ENCODE assay signal across 8 cellular contexts in the genomic region with DNA sequence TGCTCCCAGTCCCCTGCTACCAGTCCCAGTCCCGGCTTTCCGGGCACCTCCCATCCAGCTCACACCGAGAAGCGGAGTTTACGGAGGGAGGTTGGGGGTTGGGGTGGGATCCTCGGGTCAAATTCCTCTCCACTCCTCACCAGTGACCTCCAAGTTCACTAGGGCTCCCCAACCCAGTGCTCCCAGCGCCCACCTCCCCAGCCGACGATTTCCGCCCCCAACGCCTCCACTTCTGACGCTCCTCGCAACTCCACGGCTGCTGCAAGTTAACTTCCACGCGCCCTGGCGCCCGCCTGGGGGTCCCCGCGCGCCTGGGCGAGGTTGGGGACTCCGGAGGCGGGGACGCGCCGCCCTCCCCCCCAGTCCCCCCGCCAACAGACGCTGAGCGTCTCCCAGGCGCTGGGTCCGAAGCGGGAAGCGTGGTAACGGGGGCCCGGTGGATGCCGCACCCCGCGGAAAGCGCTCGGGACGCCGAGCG. TPM values are rescaled to one million over a fixed set of nuclear protein-coding genes. Genes with fewer than 3 reads are reported as not detected.
DNase-seq lines count a peak whose midpoint lies in the region; ATAC-seq and TF ChIP-seq lines count a peak whose summit lies in the region.

No MANE protein-coding gene starts in this region.

- DNase-seq in GM12864 (ENCODE audit: low read depth) (no peak), left lung (peak in 1 of 2 donors; percentile 60), NCI-H2196 (lab: John Stamatoyannopoulos, UW; ENCODE audit: unreplicated experiment) (no peak), putamen (ENCODE audit: low spot score) (no peak)
- peak; percentile 23 for DNase-seq in central memory CD4-positive, alpha-beta T cell
- peak; percentile 58 for DNase-seq in stimulated activated CD8-positive, alpha-beta memory T cell treated with anti-CD3 and anti-CD28 coated beads, Interleukin-4, amount 100 ng/mL, for 48 hours

- peak overlapping the region; percentile 84 to 89 for H3K27ac ChIP-seq in left lung

- no peaks in the 10 kb centered on the region for H3K9me3 Mint-ChIP-seq in T-helper 1 cell treated with Interleukin-12 subunit alpha and Interleukin-12 subunit beta and Interleukin-4 antibody, amounts not matched to agents 30 μg/mL and 1 μg/mL, for 36 hours

- peak overlapping the region; percentile 72 for H3K27ac Mint-ChIP-seq in T-helper 1 cell treated with Interleukin-12 subunit alpha and Interleukin-12 subunit beta and Interleukin-4 antibody, amounts not matched to agents 30 μg/mL and 1 μg/mL, for 36 hours

- peak overlapping the region; percentile 94 for H3K4me3 Mint-ChIP-seq in T-helper 1 cell treated with Interleukin-12 subunit alpha and Interleukin-12 subunit beta and Interleukin-4 antibody, amounts not matched to agents 30 μg/mL and 1 μg/mL, for 36 hours

- peak; percentile 12 for ATAC-seq in HG02981 (IDR thresholded peaks at IDR 0.05; ENCODE audit: unreplicated experiment)
- peak; percentile 33 for ATAC-seq in left lung

- H3K27me3 ChIP-seq in left lung, result no peaks in the 10 kb centered on the region

- H3K4me3 ChIP-seq in GM12864 (ENCODE audit: low read depth, low read length) (peak overlapping the region; percentile 85), left lung (peak overlapping the region; percentile 91 to 92)

- H3K4me1 Mint-ChIP-seq in T-helper 1 cell treated with Interleukin-12 subunit alpha and Interleukin-12 subunit beta and Interleukin-4 antibody, amounts not matched to agents 30 μg/mL and 1 μg/mL, for 36 hours (ENCODE audit: low read depth), result peaks cover 70% of the 10 kb centered on the region

- H3K36me3 Mint-ChIP-seq in T-helper 1 cell treated with Interleukin-12 subunit alpha and Interleukin-12 subunit beta and Interleukin-4 antibody, amounts not matched to agents 30 μg/mL and 1 μg/mL, for 36 hours (ENCODE audit: low read depth), result peaks cover 20% of the 10 kb centered on the region

- H3K36me3 ChIP-seq in left lung, result no peaks in the 10 kb centered on the region

- no peaks in the 10 kb centered on the region for H3K27me3 Mint-ChIP-seq in T-helper 1 cell treated with Interleukin-12 subunit alpha and Interleukin-12 subunit beta and Interleukin-4 antibody, amounts not matched to agents 30 μg/mL and 1 μg/mL, for 36 hours (ENCODE audit: low read depth)

- H3K9me3 ChIP-seq in left lung, result no peaks in the 10 kb centered on the region

- intact Hi-C loops in left lung (cut with DNase I), result no loop called here

- peaks cover 21 to 78% of the 10 kb centered on the region in 2 donors for H3K4me1 ChIP-seq in left lung

- TF ChIP-seq CTCF in GM12864 (IDR thresholded peaks at IDR 0.05; ENCODE audit: low read depth, low read length, missing control alignments) (no peak), left lung (IDR thresholded peaks at IDR 0.05) (no peak)

RNA-seq across cellular contexts. Expression of a gene that starts 0.5 kb away (rescaled TPM):
- 10 to 100 TPM; 51.4 to 69.0 TPM for total RNA-seq in left lung

RNA-seq across cellular contexts. Expression of a gene that starts 28.4 kb away (rescaled TPM):
- 1 to 10 TPM; 1.0 to 1.3 TPM for total RNA-seq in left lung

RNA-seq across cellular contexts. Expression of a gene that starts 32.4 kb away (rescaled TPM):
- total RNA-seq in left lung, result not detected

Comparison
In these comparisons a context has a peak if more than half of its experiments do, and no peak if none do; other contexts are left out.
1. DNase-seq: peak in central memory CD4-positive, alpha-beta T cell (single experiment) and stimulated activated CD8-positive, alpha-beta memory T cell treated with anti-CD3 and anti-CD28 coated beads, Interleukin-4, amount 100 ng/mL, for 48 hours (single experiment); none in GM12864 (single experiment), NCI-H2196 (single experiment) and putamen (single experiment).